1 cellular context compared by ENCODE assay signal in genomic region chr16:72008424-72009216, GRCh38.
TF ChIP-seq lines count a peak whose summit lies in the region.

Gene DHODH (plus strand): TSS chr16:72008744. CDS start chr16:72008765, 21 bp downstream.

TF ChIP-seq in H1, 55 proteins besides CTCF, POLR2A, EP300 and RAD21 (continued from another document):
- TF ChIP-seq GABPA (IDR thresholded peaks at IDR 0.05; ENCODE audit: borderline replicate concordance, insufficient read depth, low read length): no peak
- peak; percentile 91 for TF ChIP-seq POLR2AphosphoS5 (IDR thresholded peaks at IDR 0.05; ENCODE audit: low read depth, low read length)
- TF ChIP-seq BCL11A (IDR thresholded peaks at IDR 0.05; ENCODE audit: low read depth in 2 of 2, low read length in 2 of 2): no peak
- TF ChIP-seq, protein P1, sequence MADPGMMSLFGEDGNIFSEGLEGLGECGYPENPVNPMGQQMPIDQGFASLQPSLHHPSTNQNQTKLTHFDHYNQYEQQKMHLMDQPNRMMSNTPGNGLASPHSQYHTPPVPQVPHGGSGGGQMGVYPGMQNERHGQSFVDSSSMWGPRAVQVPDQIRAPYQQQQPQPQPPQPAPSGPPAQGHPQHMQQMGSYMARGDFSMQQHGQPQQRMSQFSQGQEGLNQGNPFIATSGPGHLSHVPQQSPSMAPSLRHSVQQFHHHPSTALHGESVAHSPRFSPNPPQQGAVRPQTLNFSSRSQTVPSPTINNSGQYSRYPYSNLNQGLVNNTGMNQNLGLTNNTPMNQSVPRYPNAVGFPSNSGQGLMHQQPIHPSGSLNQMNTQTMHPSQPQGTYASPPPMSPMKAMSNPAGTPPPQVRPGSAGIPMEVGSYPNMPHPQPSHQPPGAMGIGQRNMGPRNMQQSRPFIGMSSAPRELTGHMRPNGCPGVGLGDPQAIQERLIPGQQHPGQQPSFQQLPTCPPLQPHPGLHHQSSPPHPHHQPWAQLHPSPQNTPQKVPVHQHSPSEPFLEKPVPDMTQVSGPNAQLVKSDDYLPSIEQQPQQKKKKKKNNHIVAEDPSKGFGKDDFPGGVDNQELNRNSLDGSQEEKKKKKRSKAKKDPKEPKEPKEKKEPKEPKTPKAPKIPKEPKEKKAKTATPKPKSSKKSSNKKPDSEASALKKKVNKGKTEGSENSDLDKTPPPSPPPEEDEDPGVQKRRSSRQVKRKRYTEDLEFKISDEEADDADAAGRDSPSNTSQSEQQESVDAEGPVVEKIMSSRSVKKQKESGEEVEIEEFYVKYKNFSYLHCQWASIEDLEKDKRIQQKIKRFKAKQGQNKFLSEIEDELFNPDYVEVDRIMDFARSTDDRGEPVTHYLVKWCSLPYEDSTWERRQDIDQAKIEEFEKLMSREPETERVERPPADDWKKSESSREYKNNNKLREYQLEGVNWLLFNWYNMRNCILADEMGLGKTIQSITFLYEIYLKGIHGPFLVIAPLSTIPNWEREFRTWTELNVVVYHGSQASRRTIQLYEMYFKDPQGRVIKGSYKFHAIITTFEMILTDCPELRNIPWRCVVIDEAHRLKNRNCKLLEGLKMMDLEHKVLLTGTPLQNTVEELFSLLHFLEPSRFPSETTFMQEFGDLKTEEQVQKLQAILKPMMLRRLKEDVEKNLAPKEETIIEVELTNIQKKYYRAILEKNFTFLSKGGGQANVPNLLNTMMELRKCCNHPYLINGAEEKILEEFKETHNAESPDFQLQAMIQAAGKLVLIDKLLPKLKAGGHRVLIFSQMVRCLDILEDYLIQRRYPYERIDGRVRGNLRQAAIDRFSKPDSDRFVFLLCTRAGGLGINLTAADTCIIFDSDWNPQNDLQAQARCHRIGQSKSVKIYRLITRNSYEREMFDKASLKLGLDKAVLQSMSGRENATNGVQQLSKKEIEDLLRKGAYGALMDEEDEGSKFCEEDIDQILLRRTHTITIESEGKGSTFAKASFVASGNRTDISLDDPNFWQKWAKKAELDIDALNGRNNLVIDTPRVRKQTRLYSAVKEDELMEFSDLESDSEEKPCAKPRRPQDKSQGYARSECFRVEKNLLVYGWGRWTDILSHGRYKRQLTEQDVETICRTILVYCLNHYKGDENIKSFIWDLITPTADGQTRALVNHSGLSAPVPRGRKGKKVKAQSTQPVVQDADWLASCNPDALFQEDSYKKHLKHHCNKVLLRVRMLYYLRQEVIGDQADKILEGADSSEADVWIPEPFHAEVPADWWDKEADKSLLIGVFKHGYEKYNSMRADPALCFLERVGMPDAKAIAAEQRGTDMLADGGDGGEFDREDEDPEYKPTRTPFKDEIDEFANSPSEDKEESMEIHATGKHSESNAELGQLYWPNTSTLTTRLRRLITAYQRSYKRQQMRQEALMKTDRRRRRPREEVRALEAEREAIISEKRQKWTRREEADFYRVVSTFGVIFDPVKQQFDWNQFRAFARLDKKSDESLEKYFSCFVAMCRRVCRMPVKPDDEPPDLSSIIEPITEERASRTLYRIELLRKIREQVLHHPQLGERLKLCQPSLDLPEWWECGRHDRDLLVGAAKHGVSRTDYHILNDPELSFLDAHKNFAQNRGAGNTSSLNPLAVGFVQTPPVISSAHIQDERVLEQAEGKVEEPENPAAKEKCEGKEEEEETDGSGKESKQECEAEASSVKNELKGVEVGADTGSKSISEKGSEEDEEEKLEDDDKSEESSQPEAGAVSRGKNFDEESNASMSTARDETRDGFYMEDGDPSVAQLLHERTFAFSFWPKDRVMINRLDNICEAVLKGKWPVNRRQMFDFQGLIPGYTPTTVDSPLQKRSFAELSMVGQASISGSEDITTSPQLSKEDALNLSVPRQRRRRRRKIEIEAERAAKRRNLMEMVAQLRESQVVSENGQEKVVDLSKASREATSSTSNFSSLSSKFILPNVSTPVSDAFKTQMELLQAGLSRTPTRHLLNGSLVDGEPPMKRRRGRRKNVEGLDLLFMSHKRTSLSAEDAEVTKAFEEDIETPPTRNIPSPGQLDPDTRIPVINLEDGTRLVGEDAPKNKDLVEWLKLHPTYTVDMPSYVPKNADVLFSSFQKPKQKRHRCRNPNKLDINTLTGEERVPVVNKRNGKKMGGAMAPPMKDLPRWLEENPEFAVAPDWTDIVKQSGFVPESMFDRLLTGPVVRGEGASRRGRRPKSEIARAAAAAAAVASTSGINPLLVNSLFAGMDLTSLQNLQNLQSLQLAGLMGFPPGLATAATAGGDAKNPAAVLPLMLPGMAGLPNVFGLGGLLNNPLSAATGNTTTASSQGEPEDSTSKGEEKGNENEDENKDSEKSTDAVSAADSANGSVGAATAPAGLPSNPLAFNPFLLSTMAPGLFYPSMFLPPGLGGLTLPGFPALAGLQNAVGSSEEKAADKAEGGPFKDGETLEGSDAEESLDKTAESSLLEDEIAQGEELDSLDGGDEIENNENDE (IDR thresholded peaks at IDR 0.05; ENCODE audit: insufficient replicate concordance, low read length): no peak
- TF ChIP-seq SP2 (IDR thresholded peaks at IDR 0.05; ENCODE audit: low read length): no peak
- TF ChIP-seq RBBP5 (IDR thresholded peaks at IDR 0.05; ENCODE audit: borderline replicate concordance, low read depth, low read length): no peak
- no peak for TF ChIP-seq POU5F1 (IDR thresholded peaks at IDR 0.05; ENCODE audit: low read depth, low read length)
- TF ChIP-seq NRF1 (IDR thresholded peaks at IDR 0.05; ENCODE audit: low read depth, low read length): peak; percentile 44
- TF ChIP-seq, protein P2, sequence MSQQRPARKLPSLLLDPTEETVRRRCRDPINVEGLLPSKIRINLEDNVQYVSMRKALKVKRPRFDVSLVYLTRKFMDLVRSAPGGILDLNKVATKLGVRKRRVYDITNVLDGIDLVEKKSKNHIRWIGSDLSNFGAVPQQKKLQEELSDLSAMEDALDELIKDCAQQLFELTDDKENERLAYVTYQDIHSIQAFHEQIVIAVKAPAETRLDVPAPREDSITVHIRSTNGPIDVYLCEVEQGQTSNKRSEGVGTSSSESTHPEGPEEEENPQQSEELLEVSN (IDR thresholded peaks at IDR 0.05): peak; percentile 43; the same call in 1 of the 2 replicates
- no peak for TF ChIP-seq EZH2 (IDR thresholded peaks at IDR 0.05; ENCODE audit: low read depth, low read length, severe bottlenecking)
- TF ChIP-seq CREB1 (IDR thresholded peaks at IDR 0.05): no peak; the same call in none of the 2 replicates
- TF ChIP-seq SAP30 (IDR thresholded peaks at IDR 0.05; ENCODE audit: insufficient read depth, insufficient replicate concordance, low read length): peak; percentile 89
- TF ChIP-seq, protein P3, sequence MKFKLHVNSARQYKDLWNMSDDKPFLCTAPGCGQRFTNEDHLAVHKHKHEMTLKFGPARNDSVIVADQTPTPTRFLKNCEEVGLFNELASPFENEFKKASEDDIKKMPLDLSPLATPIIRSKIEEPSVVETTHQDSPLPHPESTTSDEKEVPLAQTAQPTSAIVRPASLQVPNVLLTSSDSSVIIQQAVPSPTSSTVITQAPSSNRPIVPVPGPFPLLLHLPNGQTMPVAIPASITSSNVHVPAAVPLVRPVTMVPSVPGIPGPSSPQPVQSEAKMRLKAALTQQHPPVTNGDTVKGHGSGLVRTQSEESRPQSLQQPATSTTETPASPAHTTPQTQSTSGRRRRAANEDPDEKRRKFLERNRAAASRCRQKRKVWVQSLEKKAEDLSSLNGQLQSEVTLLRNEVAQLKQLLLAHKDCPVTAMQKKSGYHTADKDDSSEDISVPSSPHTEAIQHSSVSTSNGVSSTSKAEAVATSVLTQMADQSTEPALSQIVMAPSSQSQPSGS (IDR thresholded peaks at IDR 0.05; ENCODE audit: low read length): no peak
- no peak for TF ChIP-seq TEAD4 (IDR thresholded peaks at IDR 0.05; ENCODE audit: low read depth, low read length)
- TF ChIP-seq CBX8 (IDR thresholded peaks at IDR 0.05; ENCODE audit: borderline replicate concordance, low read depth, low read length): no peak
- TF ChIP-seq JUND (IDR thresholded peaks at IDR 0.05; ENCODE audit: low read length): no peak
- no peak for TF ChIP-seq TCF12 (IDR thresholded peaks at IDR 0.05; ENCODE audit: low read depth, low read length)
- TF ChIP-seq CEBPB (IDR thresholded peaks at IDR 0.05; ENCODE audit: low read depth, low read length): no peak
- TF ChIP-seq CHD1 (IDR thresholded peaks at IDR 0.05; ENCODE audit: low read depth, low read length): no peak
- no peak for TF ChIP-seq ATF3 (IDR thresholded peaks at IDR 0.05; ENCODE audit: insufficient read depth, low read depth, low read length)
- TF ChIP-seq SUZ12 (IDR thresholded peaks at IDR 0.05; ENCODE audit: low read length): no peak
- TF ChIP-seq SIX5 (IDR thresholded peaks at IDR 0.05; ENCODE audit: low read depth, low read length): no peak
- peak; percentile 53; the same call in 1 of the 2 replicates for TF ChIP-seq SP4 (IDR thresholded peaks at IDR 0.05; ENCODE audit: low read length)
- TF ChIP-seq EGR1 (IDR thresholded peaks at IDR 0.05; ENCODE audit: borderline replicate concordance, low read depth, low read length): 0 out of 2 replicates have a peak, but pooled peaks have one; percentile 14
- no peak for TF ChIP-seq KDM1A (IDR thresholded peaks at IDR 0.05; ENCODE audit: borderline replicate concordance, low read length)
- no peak for TF ChIP-seq JUN (IDR thresholded peaks at IDR 0.05; ENCODE audit: low read depth, low read length)
- peak; percentile 56 for TF ChIP-seq BACH1 (IDR thresholded peaks at IDR 0.05; ENCODE audit: low read length)
- TF ChIP-seq TBP (IDR thresholded peaks at IDR 0.05; ENCODE audit: low read depth, low read length): peak; percentile 78
- TF ChIP-seq NANOG (IDR thresholded peaks at IDR 0.05; ENCODE audit: insufficient read depth, low read depth, low read length, poor library complexity, severe bottlenecking): no peak
- no peak for TF ChIP-seq FOSL1 (IDR thresholded peaks at IDR 0.05; ENCODE audit: insufficient read depth, low read depth, low read length)
- TF ChIP-seq CBX5 (IDR thresholded peaks at IDR 0.05; ENCODE audit: low read depth, low read length): no peak
- TF ChIP-seq CHD2 (IDR thresholded peaks at IDR 0.05; ENCODE audit: low read length): peak; percentile 35; the same call in 1 of the 2 replicates
- TF ChIP-seq, protein P4, sequence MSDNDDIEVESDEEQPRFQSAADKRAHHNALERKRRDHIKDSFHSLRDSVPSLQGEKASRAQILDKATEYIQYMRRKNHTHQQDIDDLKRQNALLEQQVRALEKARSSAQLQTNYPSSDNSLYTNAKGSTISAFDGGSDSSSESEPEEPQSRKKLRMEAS (IDR thresholded peaks at IDR 0.05): peak; percentile 77
- no peak for TF ChIP-seq MAFK (IDR thresholded peaks at IDR 0.05; ENCODE audit: low read depth, low read length)
- TF ChIP-seq HDAC6 (IDR thresholded peaks at IDR 0.05; ENCODE audit: low read depth, low read length): no peak
- TF ChIP-seq KDM4A (IDR thresholded peaks at IDR 0.05; ENCODE audit: low read depth, low read length, severe bottlenecking): peak; percentile 70
- TF ChIP-seq, protein P5, sequence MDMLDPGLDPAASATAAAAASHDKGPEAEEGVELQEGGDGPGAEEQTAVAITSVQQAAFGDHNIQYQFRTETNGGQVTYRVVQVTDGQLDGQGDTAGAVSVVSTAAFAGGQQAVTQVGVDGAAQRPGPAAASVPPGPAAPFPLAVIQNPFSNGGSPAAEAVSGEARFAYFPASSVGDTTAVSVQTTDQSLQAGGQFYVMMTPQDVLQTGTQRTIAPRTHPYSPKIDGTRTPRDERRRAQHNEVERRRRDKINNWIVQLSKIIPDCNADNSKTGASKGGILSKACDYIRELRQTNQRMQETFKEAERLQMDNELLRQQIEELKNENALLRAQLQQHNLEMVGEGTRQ (IDR thresholded peaks at IDR 0.05; ENCODE audit: low read length): peak; percentile 55; the same call in 1 of the 2 replicates
- TF ChIP-seq RFX5 (IDR thresholded peaks at IDR 0.05; ENCODE audit: borderline replicate concordance, low read depth, low read length): no peak
- TF ChIP-seq ASH2L (IDR thresholded peaks at IDR 0.05; ENCODE audit: low read length): peak; percentile 36
- no peak for TF ChIP-seq SRF (IDR thresholded peaks at IDR 0.05; ENCODE audit: low read depth, low read length)
- no peak for TF ChIP-seq CTBP2 (IDR thresholded peaks at IDR 0.05; ENCODE audit: borderline replicate concordance, insufficient read depth, insufficient read length, low read length)
- peak in 1 of 2 experiments; percentile 82; a peak in 1 of 4 replicates for TF ChIP-seq HDAC2 (IDR thresholded peaks at IDR 0.05; ENCODE audit: borderline replicate concordance in 1 of 2, low read depth in 2 of 2, low read length in 2 of 2)
- no peak for TF ChIP-seq RNF2 (IDR thresholded peaks at IDR 0.05; ENCODE audit: borderline replicate concordance, low read depth, low read length, missing control alignments, poor library complexity, severe bottlenecking)
- no peak for TF ChIP-seq ZNF274 (IDR thresholded peaks at IDR 0.05; ENCODE audit: borderline replicate concordance, extremely low read depth, low read length)
TF ChIP-seq in H1: peak in this region for 18.
